ENCODE assay signal across 20 cellular contexts in genomic region chr10:132385721-132386418, GRCh38. TPM values are rescaled to one million over a fixed set of nuclear protein-coding genes. Genes with fewer than 3 reads are reported as not detected.
DNase-seq lines count a peak whose midpoint lies in the region; ATAC-seq, FAIRE-seq and TF ChIP-seq lines count a peak whose summit lies in the region.
"Had no signal": no experiment of that assay in that cellular context is flagged by ENCODE, and none has a peak within 500 bp of the region (broad histone marks: within the 10 kb centered on the region; RNA-seq: fewer than 3 reads in every experiment).

No MANE protein-coding gene starts in this region.

- FAIRE-seq in urothelium cell line (lab: Jason Lieb, UNC) = no peak
- FAIRE-seq: G401.6 had no signal

- H3K4me3 Mint-ChIP-seq in activated T-helper 1 cell treated with anti-CD3 and anti-CD28 coated beads, Interleukin-12 subunit alpha, Interleukin-12 subunit beta, Interleukin-2, Interleukin-4 antibody, amounts not matched to agents 30 ng/mL and 10 ng/mL and 1 ng/mL, durations not matched to agents 14 hours and 24 hours and 36 hours = no peak overlapping the region
- peak overlapping the region in 1 of 8 donors; percentile 33 for H3K4me3 Mint-ChIP-seq in naive B cell
- H3K4me3 Mint-ChIP-seq: activated naive CD4-positive, alpha-beta T cell treated with anti-CD3 and anti-CD28 coated beads, Interleukin-2, amount 50 U/mL, for 24 hours; neural crest cell had no signal

- H3K4me1 ChIP-seq in left ventricle myocardium inferior = peaks cover 12% of the 10 kb centered on the region
- H3K4me1 ChIP-seq in transverse colon = peaks cover 5 to 13% (median 11%) of the 10 kb centered on the region in 4 donors
- H3K4me1 ChIP-seq in foreskin keratinocyte = no peaks in the 10 kb centered on the region

- no peaks in the 10 kb centered on the region for H3K9me3 Mint-ChIP-seq in activated T-helper 1 cell treated with anti-CD3 and anti-CD28 coated beads, Interleukin-12 subunit alpha, Interleukin-12 subunit beta, Interleukin-2, Interleukin-4 antibody, amounts not matched to agents 30 ng/mL and 10 ng/mL and 1 ng/mL, durations not matched to agents 14 hours and 24 hours and 36 hours
- H3K9me3 Mint-ChIP-seq in naive B cell = no peaks in the 10 kb centered on the region
- H3K9me3 Mint-ChIP-seq: activated naive CD4-positive, alpha-beta T cell treated with anti-CD3 and anti-CD28 coated beads, Interleukin-2, amount 50 U/mL, for 24 hours; neural crest cell had no signal

- no peak for TF ChIP-seq POLR2A in transverse colon (IDR thresholded peaks at IDR 0.05)

- H3K9me3 ChIP-seq in left ventricle myocardium inferior (replicated peaks) (peaks cover 5% of the 10 kb centered on the region), transverse colon (no peaks in the 10 kb centered on the region)
- H3K9me3 ChIP-seq: body of pancreas had no signal

- in situ Hi-C loops in transverse colon (cut with MboI; ENCODE audit: low pct_ligation_motif_present in 1 of 4, low pct_unique_long_range_greater_than_20kb in 1 of 4, low sequenced_read_pairs in 3 of 4) = loop anchor here (5.0 to 25.0 kb wide), 4 partner anchors 66 to 251 kb away; partner anchors contain the start of gene INPP5A (in 2 of the 4)

- H3K4me3 ChIP-seq in left ventricle myocardium inferior (no peak overlapping the region), transverse colon (no peak overlapping the region)
- H3K4me3 ChIP-seq: body of pancreas had no signal

- 80% methylated on average over 18 of the region's 18 CpGs; no CpG with 5 or more reads in 1 of the 2 donors for WGBS in transverse colon (ENCODE audit: low coverage in 1 of 2), 2 donors

- H3K36me3 ChIP-seq in left ventricle myocardium inferior (no peaks in the 10 kb centered on the region), transverse colon (no peaks in the 10 kb centered on the region)
- H3K36me3 ChIP-seq: WERI-Rb-1 had no signal

- peaks cover 9% of the 10 kb centered on the region for H3K27me3 Mint-ChIP-seq in activated T-helper 1 cell treated with anti-CD3 and anti-CD28 coated beads, Interleukin-12 subunit alpha, Interleukin-12 subunit beta, Interleukin-2, Interleukin-4 antibody, amounts not matched to agents 30 ng/mL and 10 ng/mL and 1 ng/mL, durations not matched to agents 14 hours and 24 hours and 36 hours (ENCODE audit: insufficient read depth)
- no peaks in the 10 kb centered on the region for H3K27me3 Mint-ChIP-seq in naive B cell
- H3K27me3 Mint-ChIP-seq: activated naive CD4-positive, alpha-beta T cell treated with anti-CD3 and anti-CD28 coated beads, Interleukin-2, amount 50 U/mL, for 24 hours had no signal

- peak overlapping the region; percentile 42 for H3K27ac Mint-ChIP-seq in activated T-helper 1 cell treated with anti-CD3 and anti-CD28 coated beads, Interleukin-12 subunit alpha, Interleukin-12 subunit beta, Interleukin-2, Interleukin-4 antibody, amounts not matched to agents 30 ng/mL and 10 ng/mL and 1 ng/mL, durations not matched to agents 14 hours and 24 hours and 36 hours
- peak overlapping the region; percentile 44 to 97 (median 87) for H3K27ac Mint-ChIP-seq in naive B cell
- H3K27ac Mint-ChIP-seq: activated naive CD4-positive, alpha-beta T cell treated with anti-CD3 and anti-CD28 coated beads, Interleukin-2, amount 50 U/mL, for 24 hours had no signal

- TF ChIP-seq CTCF in left ventricle myocardium inferior (IDR thresholded peaks at IDR 0.05; ENCODE audit: borderline replicate concordance) (no peak), transverse colon (IDR thresholded peaks at IDR 0.05) (no peak), foreskin keratinocyte (conservative IDR thresholded peaks at IDR 0.05) (no peak)

- H3K27me3 ChIP-seq in left ventricle myocardium inferior (ENCODE audit: low read depth) = peaks cover 10% of the 10 kb centered on the region
- no peaks in the 10 kb centered on the region for H3K27me3 ChIP-seq in transverse colon
- H3K27me3 ChIP-seq in foreskin keratinocyte = no peaks in the 10 kb centered on the region
- H3K27me3 ChIP-seq: body of pancreas had no signal

- intact Hi-C loops in Right ventricle myocardium inferior (cut with DNase I) (no loop called here), left ventricle myocardium inferior (cut with micrococcal nuclease) (no loop called here), transverse colon (cut with DNase I; ENCODE audit: low total_unique reads) (loop anchor here (2.0 kb wide), 1 partner anchor 67 kb away; no protein-coding TSS in a partner anchor)
- intact Hi-C loops in activated T-helper 1 cell treated with anti-CD3 and anti-CD28 coated beads, Interleukin-12 subunit alpha, Interleukin-12 subunit beta, Interleukin-2, Interleukin-4 antibody, amounts not matched to agents 30 ng/mL and 10 ng/mL and 1 ng/mL, durations not matched to agents 14 hours and 24 hours and 36 hours (cut with micrococcal nuclease) = loop anchor here (2.0 to 5.0 kb wide), 2 partner anchors 53 to 151 kb away; partner anchors contain the start of genes INPP5A and LRRC27

- no peak for TF ChIP-seq EP300 in transverse colon (IDR thresholded peaks at IDR 0.05; ENCODE audit: low read depth)

- no peak overlapping the region for H3K27ac ChIP-seq in left ventricle myocardium inferior (replicated peaks)
- no peak overlapping the region for H3K27ac ChIP-seq in transverse colon
- no peak overlapping the region for H3K27ac ChIP-seq in foreskin keratinocyte
- H3K27ac ChIP-seq: body of pancreas, HL-60, WERI-Rb-1 had no signal

- DNase-seq in Right ventricle myocardium inferior (ENCODE audit: missing footprints) (peak; percentile 35), left ventricle myocardium inferior (no peak), naive B cell (no peak), transverse colon (peak; percentile 16), urothelium cell line (ENCODE audit: low spot score) (no peak), SKM-1 treated with dmso at 0.1 percent for 144 hours (lab: John Stamatoyannopoulos, UW; ENCODE audit: unreplicated experiment) (no peak), foreskin keratinocyte (no peak)
- no peak for DNase-seq in activated T-helper 1 cell treated with anti-CD3 and anti-CD28 coated beads, Interleukin-12 subunit alpha, Interleukin-12 subunit beta, Interleukin-2, Interleukin-4 antibody, amounts not matched to agents 30 ng/mL and 10 ng/mL and 1 ng/mL, durations not matched to agents 14 hours and 24 hours and 36 hours (ENCODE audit: low spot score)
- DNase-seq: dermis blood vessel endothelial cell, erythroblast, NCI-H2029 treated with DMSO at 0.1 percent for 48 hours, SHP77, substantia nigra, T-helper 1 cell, WERI-Rb-1 had no signal

- H3K36me3 Mint-ChIP-seq in activated T-helper 1 cell treated with anti-CD3 and anti-CD28 coated beads, Interleukin-12 subunit alpha, Interleukin-12 subunit beta, Interleukin-2, Interleukin-4 antibody, amounts not matched to agents 30 ng/mL and 10 ng/mL and 1 ng/mL, durations not matched to agents 14 hours and 24 hours and 36 hours (ENCODE audit: low read depth) = no peaks in the 10 kb centered on the region
- no peaks in the 10 kb centered on the region for H3K36me3 Mint-ChIP-seq in naive B cell
- H3K36me3 Mint-ChIP-seq: activated naive CD4-positive, alpha-beta T cell treated with anti-CD3 and anti-CD28 coated beads, Interleukin-2, amount 50 U/mL, for 24 hours had no signal

- peaks cover 13% of the 10 kb centered on the region for H3K4me1 Mint-ChIP-seq in activated T-helper 1 cell treated with anti-CD3 and anti-CD28 coated beads, Interleukin-12 subunit alpha, Interleukin-12 subunit beta, Interleukin-2, Interleukin-4 antibody, amounts not matched to agents 30 ng/mL and 10 ng/mL and 1 ng/mL, durations not matched to agents 14 hours and 24 hours and 36 hours (ENCODE audit: low read depth)
- H3K4me1 Mint-ChIP-seq in naive B cell = peaks cover 8 to 21% (median 15%) of the 10 kb centered on the region in 3 donors

- no peak for ATAC-seq in Right ventricle myocardium inferior
- no peak for ATAC-seq in naive B cell (ENCODE audit: low read depth in 2 of 2)
- ATAC-seq in foreskin keratinocyte = no peak
- ATAC-seq: body of pancreas had no signal

RNA-seq across cellular contexts. Expression of gene PWWP2B, which starts 11.1 kb away (rescaled TPM):
- 22.3 TPM for total RNA-seq in Right ventricle myocardium inferior
- total RNA-seq in left ventricle myocardium inferior = 17.2 TPM
- 4.1 and 4.8 TPM in 2 replicates for total RNA-seq in activated T-helper 1 cell treated with anti-CD3 and anti-CD28 coated beads, Interleukin-12 subunit alpha, Interleukin-12 subunit beta, Interleukin-2, Interleukin-4 antibody, amounts not matched to agents 30 ng/mL and 10 ng/mL and 1 ng/mL, durations not matched to agents 14 hours and 24 hours and 36 hours
- polyA plus RNA-seq in naive B cell (ENCODE audit: low read depth in 6 of 6) = 10 to 100 TPM in 1 of 6 donors, 1 to 10 TPM in 5; 3.3 to 10.3 (median 6.2) TPM
- 100 to 1,000 TPM in 1 of 4 donors, 10 to 100 TPM in 3; 45.9 to 129 (median 61.2) TPM for total RNA-seq in transverse colon
- 10.5 and 12.5 TPM in 2 replicates for total RNA-seq in foreskin keratinocyte
- 11.0 and 14.0 TPM in 2 replicates for polyA plus RNA-seq in foreskin keratinocyte

RNA-seq across cellular contexts. Expression of gene LRRC27, which starts 53.9 kb away (rescaled TPM):
- total RNA-seq in Right ventricle myocardium inferior = 4.2 TPM
- total RNA-seq in left ventricle myocardium inferior = 3.8 TPM
- 1.7 and 3.4 TPM in 2 replicates for total RNA-seq in activated T-helper 1 cell treated with anti-CD3 and anti-CD28 coated beads, Interleukin-12 subunit alpha, Interleukin-12 subunit beta, Interleukin-2, Interleukin-4 antibody, amounts not matched to agents 30 ng/mL and 10 ng/mL and 1 ng/mL, durations not matched to agents 14 hours and 24 hours and 36 hours
- 10 to 100 TPM in 1 of 6 donors, 1 to 10 TPM in 5; 7.7 to 11.1 (median 8.7) TPM for polyA plus RNA-seq in naive B cell (ENCODE audit: low read depth in 6 of 6)
- total RNA-seq in transverse colon = 10 to 100 TPM in 1 of 4 donors, 1 to 10 TPM in 2, not detected in 1; 5.9 to 69.5 (median 8.3) TPM
- total RNA-seq in foreskin keratinocyte = 4.4 and 4.6 TPM in 2 replicates
- polyA plus RNA-seq in foreskin keratinocyte = 3.6 and 4.0 TPM in 2 replicates

Comparison
In these comparisons a context has a peak if more than half of its experiments do, and no peak if none do; other contexts are left out.
1. DNase-seq: peak in Right ventricle myocardium inferior (single experiment) and transverse colon (single experiment); none in left ventricle myocardium inferior (single experiment), activated T-helper 1 cell treated with anti-CD3 and anti-CD28 coated beads, Interleukin-12 subunit alpha, Interleukin-12 subunit beta, Interleukin-2, Interleukin-4 antibody, amounts not matched to agents 30 ng/mL and 10 ng/mL and 1 ng/mL, durations not matched to agents 14 hours and 24 hours and 36 hours (single experiment), naive B cell (single experiment), urothelium cell line (single experiment), SKM-1 treated with dmso at 0.1 percent for 144 hours (single experiment) and foreskin keratinocyte (0 of 2).
2. intact Hi-C loops: an anchor here in activated T-helper 1 cell treated with anti-CD3 and anti-CD28 coated beads, Interleukin-12 subunit alpha, Interleukin-12 subunit beta, Interleukin-2, Interleukin-4 antibody, amounts not matched to agents 30 ng/mL and 10 ng/mL and 1 ng/mL, durations not matched to agents 14 hours and 24 hours and 36 hours (2.0 to 5.0 kb wide) and transverse colon (2.0 kb wide); none called in Right ventricle myocardium inferior and left ventricle myocardium inferior.